ENCODE assay signal across 10 cellular contexts in the genomic region with DNA sequence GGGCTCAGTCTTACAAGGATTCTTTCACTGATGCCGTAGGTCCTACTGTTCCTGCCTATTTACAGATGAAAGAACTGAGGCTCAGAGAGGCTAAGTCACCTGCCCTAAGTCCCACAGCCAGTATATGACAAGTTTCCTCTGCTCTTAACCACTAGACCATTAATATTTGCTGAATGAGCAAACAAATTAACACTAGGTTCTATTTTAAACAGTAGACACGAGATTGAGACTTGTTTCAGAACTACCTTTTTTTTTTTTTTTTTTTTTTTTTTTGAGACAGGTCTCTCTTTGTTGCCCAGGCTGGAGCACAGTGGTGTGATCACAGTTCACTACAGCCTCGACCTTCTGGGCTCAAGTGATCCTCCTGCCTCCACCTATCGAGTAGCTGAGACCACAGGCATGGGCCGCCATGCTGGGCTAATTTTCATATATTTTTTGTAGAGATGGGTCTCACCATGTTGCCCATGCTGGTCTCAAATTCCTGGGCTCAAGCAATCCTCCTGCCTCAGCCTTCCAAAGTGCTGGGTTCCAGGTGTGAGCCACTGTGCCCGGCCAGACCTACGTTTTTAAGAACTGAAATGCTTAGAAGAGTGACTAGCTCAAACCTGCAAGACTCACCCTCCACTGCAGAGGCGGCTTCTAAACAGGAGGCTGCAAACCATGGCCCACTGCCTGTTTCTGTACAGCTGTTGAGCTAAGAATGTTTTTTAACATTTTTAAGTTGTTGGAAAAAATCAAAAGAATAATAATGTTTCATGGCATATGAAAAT. TPM values are rescaled to one million over a fixed set of nuclear protein-coding genes. Genes with fewer than 3 reads are reported as not detected.
DNase-seq lines count a peak whose midpoint lies in the region; ATAC-seq lines count a peak whose summit lies in the region.
"Had no signal": no experiment of that assay in that cellular context is flagged by ENCODE, and none has a peak within 500 bp of the region (broad histone marks: within the 10 kb centered on the region; RNA-seq: fewer than 3 reads in every experiment).

No MANE protein-coding gene starts in this region.

- H3K9me3 ChIP-seq in naive thymus-derived CD4-positive, alpha-beta T cell (ENCODE audit: control insufficient read depth in 2 of 3, low read length in 3 of 3): no peaks in the 10 kb centered on the region

- H3K27ac Mint-ChIP-seq in effector memory CD8-positive, alpha-beta T cell: peak overlapping the region; percentile 84 to 90
- H3K27ac Mint-ChIP-seq in naive thymus-derived CD4-positive, alpha-beta T cell: peak overlapping the region in 2 of 9 donors; percentile 51 to 66

- no peak for DNase-seq in effector memory CD8-positive, alpha-beta T cell
- DNase-seq in islet precursor cell: no peak
- no peak for DNase-seq in SIG-M5 (lab: John Stamatoyannopoulos, UW)
- DNase-seq in naive thymus-derived CD4-positive, alpha-beta T cell: no peak
- no peak for DNase-seq in DMS153 treated with DMSO at 0.1 percent for 48 hours (lab: John Stamatoyannopoulos, UW; ENCODE audit: unreplicated experiment)
- DNase-seq: activated naive CD4-positive, alpha-beta T cell treated with anti-CD3 and anti-CD28 coated beads, Interleukin-2, amount 50 U/mL, for 16 hours; left ventricle myocardium superior had no signal

- peaks cover 23% of the 10 kb centered on the region for H3K36me3 Mint-ChIP-seq in effector memory CD8-positive, alpha-beta T cell (ENCODE audit: insufficient read depth)
- H3K36me3 Mint-ChIP-seq in naive thymus-derived CD4-positive, alpha-beta T cell: peaks cover 6 to 22% (median 14%) of the 10 kb centered on the region in 5 donors

- intact Hi-C loops in naive thymus-derived CD4-positive, alpha-beta T cell (cut with micrococcal nuclease): no loop called here

- peaks cover 55 to 68% of the 10 kb centered on the region in 2 donors for H3K4me1 Mint-ChIP-seq in effector memory CD8-positive, alpha-beta T cell (ENCODE audit: low read depth in 2 of 2)
- peaks cover 43 to 85% (median 76%) of the 10 kb centered on the region in 7 donors for H3K4me1 Mint-ChIP-seq in naive thymus-derived CD4-positive, alpha-beta T cell

- H3K27me3 Mint-ChIP-seq in effector memory CD8-positive, alpha-beta T cell: no peaks in the 10 kb centered on the region
- no peaks in the 10 kb centered on the region for H3K27me3 Mint-ChIP-seq in naive thymus-derived CD4-positive, alpha-beta T cell

- H3K4me1 ChIP-seq in naive thymus-derived CD4-positive, alpha-beta T cell (ENCODE audit: control insufficient read depth in 2 of 2, insufficient read depth in 2 of 2, low read length in 2 of 2): peaks cover 11 to 41% of the 10 kb centered on the region in 2 donors

- H3K36me3 ChIP-seq in naive thymus-derived CD4-positive, alpha-beta T cell (ENCODE audit: control insufficient read depth in 2 of 3, insufficient read depth in 3 of 3, low read length in 3 of 3): peaks cover 0 to 45% (median 5%) of the 10 kb centered on the region in 3 experiments

- H3K4me3 Mint-ChIP-seq in effector memory CD8-positive, alpha-beta T cell: peak overlapping the region; percentile 33 to 61
- H3K4me3 Mint-ChIP-seq in naive thymus-derived CD4-positive, alpha-beta T cell: peak overlapping the region in 1 of 10 donors; percentile 29

- H3K9me3 Mint-ChIP-seq in effector memory CD8-positive, alpha-beta T cell: no peaks in the 10 kb centered on the region
- H3K9me3 Mint-ChIP-seq in naive thymus-derived CD4-positive, alpha-beta T cell: no peaks in the 10 kb centered on the region

- ATAC-seq in GM18499 (IDR thresholded peaks at IDR 0.05; ENCODE audit: insufficient read depth, unreplicated experiment): peak; percentile 68
- peak; percentile 46 for ATAC-seq in GM19467 (IDR thresholded peaks at IDR 0.05; ENCODE audit: unreplicated experiment)
- peak; percentile 46 for ATAC-seq in HG03108 (IDR thresholded peaks at IDR 0.05; ENCODE audit: unreplicated experiment)
- ATAC-seq in effector memory CD8-positive, alpha-beta T cell (replicated peaks): peak; percentile 31
- no peak for ATAC-seq in naive thymus-derived CD4-positive, alpha-beta T cell
- ATAC-seq: left ventricle myocardium superior had no signal

- CTCF ChIA-PET in naive thymus-derived CD4-positive, alpha-beta T cell (lab: Charles Lee): interaction anchor here (0.6 kb wide), 1 partner anchor 10 kb away, joined by 4 read pairs; no protein-coding TSS in a partner anchor

- H3K4me3 ChIP-seq in naive thymus-derived CD4-positive, alpha-beta T cell (ENCODE audit: low read length): no peak overlapping the region

- POLR2A ChIA-PET in naive thymus-derived CD4-positive, alpha-beta T cell (lab: Charles Lee): no interaction called here

- H3K27me3 ChIP-seq in naive thymus-derived CD4-positive, alpha-beta T cell (ENCODE audit: control insufficient read depth in 2 of 2, insufficient read depth in 2 of 2, low read length in 2 of 2): no peaks in the 10 kb centered on the region

- H3K27ac ChIP-seq in naive thymus-derived CD4-positive, alpha-beta T cell (ENCODE audit: low read depth, low read length): no peak overlapping the region

RNA-seq across cellular contexts. Expression of a gene that starts 12.9 kb away (rescaled TPM):
- 10 to 100 TPM; 46.7 to 83.9 (median 52.5) TPM for total RNA-seq in naive thymus-derived CD4-positive, alpha-beta T cell
- 1 to 10 TPM; 6.8 to 7.0 TPM for polyA plus RNA-seq in naive thymus-derived CD4-positive, alpha-beta T cell

RNA-seq across cellular contexts. Expression of a gene that starts 31.3 kb away (rescaled TPM):
- 10 to 100 TPM; 12.3 to 31.6 (median 19.8) TPM for total RNA-seq in naive thymus-derived CD4-positive, alpha-beta T cell
- polyA plus RNA-seq in naive thymus-derived CD4-positive, alpha-beta T cell: 10 to 100 TPM; 55.2 to 56.9 TPM
